16 cellular contexts compared by ENCODE assay signal in genomic region chr11:1231396-1232327, GRCh38. TPM values are rescaled to one million over a fixed set of nuclear protein-coding genes. Genes with fewer than 3 reads are reported as not detected.
DNase-seq lines count a peak whose midpoint lies in the region; ATAC-seq lines count a peak whose summit lies in the region.
"Had no signal": no experiment of that assay in that cellular context is flagged by ENCODE, and none has a peak within 500 bp of the region (broad histone marks: within the 10 kb centered on the region; RNA-seq: fewer than 3 reads in every experiment).

No MANE protein-coding gene starts in this region.

- H3K9me3 ChIP-seq in neuronal stem cell (replicated peaks in 1 of 2; ENCODE audit: control insufficient read depth in 2 of 2, insufficient read depth in 1 of 2, low read depth in 1 of 2, low read length in 2 of 2): no peaks in the 10 kb centered on the region

- H2AFZ ChIP-seq in neuronal stem cell (ENCODE audit: low read length): no peak overlapping the region

- no peak overlapping the region for H2BK120ac ChIP-seq in neuronal stem cell (ENCODE audit: low read depth, low read length)

- H3K4me3 ChIP-seq in neuronal stem cell (ENCODE audit: low read length in 2 of 2): no peak overlapping the region
- H3K4me3 ChIP-seq: lung had no signal

- H3K14ac ChIP-seq in neuronal stem cell (ENCODE audit: low read length): peak overlapping the region; percentile 38

- H3K36me3 ChIP-seq in neuronal stem cell (replicated peaks in 1 of 2; ENCODE audit: control insufficient read depth in 2 of 2, insufficient read depth in 2 of 2, low read length in 2 of 2): no peaks in the 10 kb centered on the region

- no peaks in the 10 kb centered on the region for H3K4me1 ChIP-seq in neuronal stem cell (ENCODE audit: control insufficient read depth in 2 of 2, insufficient read depth in 1 of 2, low read depth in 1 of 2, low read length in 2 of 2)

- no CpG with 5 or more reads among the region's 31 CpGs for WGBS in neuronal stem cell (ENCODE audit: extremely low coverage in 2 of 2, insufficient read length in 2 of 2, insufficient replicate concordance in 1 of 2), 2 donors

- DNase-seq in COR-L47 (lab: John Stamatoyannopoulos, UW): peak; percentile 58
- peak; percentile 0 for DNase-seq in ELF-1 (ENCODE audit: low read depth, low spot score)
- peak; percentile 43 for DNase-seq in ecto neural progenitor cell (ENCODE audit: low spot score)
- no peak for DNase-seq in neuronal stem cell (ENCODE audit: low spot score)
- DNase-seq in activated naive CD8-positive, alpha-beta T cell treated with anti-CD3 and anti-CD28 coated beads, Interleukin-2, amount 50 U/mL, for 24 hours: no peak
- no peak for DNase-seq in SW 1271 (lab: John Stamatoyannopoulos, UW)
- DNase-seq in OCI-M2 (lab: John Stamatoyannopoulos, UW; ENCODE audit: unreplicated experiment): no peak
- DNase-seq: activated CD4-positive, alpha-beta T cell treated with anti-CD3 and anti-CD28 coated beads, Interleukin-2, amount 10 ng/mL, durations not matched to agents 24 days and 14 days; activated naive CD8-positive, alpha-beta T cell treated with anti-CD3 and anti-CD28 coated beads, Interleukin-2, amount 10 ng/mL, durations not matched to agents 7 days and 5 days; activated T-cell treated with anti-CD3 and anti-CD28 coated beads for 4 hours; NCI-H2171 treated with DMSO at 0.1 percent for 48 hours; retina; stimulated activated CD4-positive, alpha-beta T cell treated with anti-CD3 and anti-CD28 coated beads, Interleukin-1b, Interleukin-23, amount 100 ng/mL, for 48 hours; T1000 had no signal

- H2BK15ac ChIP-seq in neuronal stem cell (ENCODE audit: low read length): peak overlapping the region; percentile 67

- ATAC-seq in activated naive CD8-positive, alpha-beta T cell treated with anti-CD3 and anti-CD28 coated beads, Interleukin-2, amount 50 U/mL, for 24 hours: no peak
- ATAC-seq: naive thymus-derived CD8-positive, alpha-beta T cell had no signal

- no peak overlapping the region for H4K91ac ChIP-seq in neuronal stem cell (ENCODE audit: low read depth, low read length, poor library complexity)

- H3K23ac ChIP-seq in neuronal stem cell (ENCODE audit: low read depth, low read length, poor library complexity): peak overlapping the region; percentile 43

- peak overlapping the region; percentile 21 for H3K9ac ChIP-seq in neuronal stem cell (ENCODE audit: low read depth, low read length, poor library complexity)

- H3K4me3 Mint-ChIP-seq in activated naive CD8-positive, alpha-beta T cell treated with anti-CD3 and anti-CD28 coated beads, Interleukin-2, amount 50 U/mL, for 24 hours: no peak overlapping the region
- H3K4me3 Mint-ChIP-seq: activated CD4-positive, alpha-beta T cell treated with anti-CD3 and anti-CD28 coated beads, Interleukin-2, amount 10 ng/mL, durations not matched to agents 24 days and 14 days; activated naive CD8-positive, alpha-beta T cell treated with anti-CD3 and anti-CD28 coated beads, Interleukin-2, amount 10 ng/mL, durations not matched to agents 7 days and 5 days; naive thymus-derived CD8-positive, alpha-beta T cell had no signal

- no peaks in the 10 kb centered on the region for H3K4me1 Mint-ChIP-seq in activated naive CD8-positive, alpha-beta T cell treated with anti-CD3 and anti-CD28 coated beads, Interleukin-2, amount 50 U/mL, for 24 hours
- H3K4me1 Mint-ChIP-seq: activated CD4-positive, alpha-beta T cell treated with anti-CD3 and anti-CD28 coated beads, Interleukin-2, amount 10 ng/mL, durations not matched to agents 24 days and 14 days; activated naive CD8-positive, alpha-beta T cell treated with anti-CD3 and anti-CD28 coated beads, Interleukin-2, amount 10 ng/mL, durations not matched to agents 7 days and 5 days; naive thymus-derived CD8-positive, alpha-beta T cell had no signal

- peak overlapping the region; percentile 75 for H2AK5ac ChIP-seq in neuronal stem cell (ENCODE audit: low read depth, low read length)

- H2BK5ac ChIP-seq in neuronal stem cell (ENCODE audit: low read length): no peak overlapping the region

- H3K27me3 ChIP-seq in neuronal stem cell (ENCODE audit: control insufficient read depth in 3 of 3, insufficient read depth in 3 of 3, low read depth in 1 of 3, low read length in 3 of 3): peaks cover 0 to 3% (median 0%) of the 10 kb centered on the region in 3 experiments

- H3K18ac ChIP-seq in neuronal stem cell (ENCODE audit: low read length): no peak overlapping the region

- no peak overlapping the region for H2BK12ac ChIP-seq in neuronal stem cell (ENCODE audit: low read length)

- H3K27me3 Mint-ChIP-seq in activated naive CD8-positive, alpha-beta T cell treated with anti-CD3 and anti-CD28 coated beads, Interleukin-2, amount 50 U/mL, for 24 hours: no peaks in the 10 kb centered on the region
- H3K27me3 Mint-ChIP-seq: activated CD4-positive, alpha-beta T cell treated with anti-CD3 and anti-CD28 coated beads, Interleukin-2, amount 10 ng/mL, durations not matched to agents 24 days and 14 days; activated naive CD8-positive, alpha-beta T cell treated with anti-CD3 and anti-CD28 coated beads, Interleukin-2, amount 10 ng/mL, durations not matched to agents 7 days and 5 days had no signal

- no peak overlapping the region for H3K4me2 ChIP-seq in neuronal stem cell (ENCODE audit: insufficient read depth, low read length, poor library complexity, severe bottlenecking)

- H3K9me3 Mint-ChIP-seq in activated naive CD8-positive, alpha-beta T cell treated with anti-CD3 and anti-CD28 coated beads, Interleukin-2, amount 50 U/mL, for 24 hours: no peaks in the 10 kb centered on the region
- H3K9me3 Mint-ChIP-seq: activated CD4-positive, alpha-beta T cell treated with anti-CD3 and anti-CD28 coated beads, Interleukin-2, amount 10 ng/mL, durations not matched to agents 24 days and 14 days; activated naive CD8-positive, alpha-beta T cell treated with anti-CD3 and anti-CD28 coated beads, Interleukin-2, amount 10 ng/mL, durations not matched to agents 7 days and 5 days; naive thymus-derived CD8-positive, alpha-beta T cell had no signal

- H3K36me3 Mint-ChIP-seq in activated naive CD8-positive, alpha-beta T cell treated with anti-CD3 and anti-CD28 coated beads, Interleukin-2, amount 50 U/mL, for 24 hours (ENCODE audit: low read depth): no peaks in the 10 kb centered on the region
- H3K36me3 Mint-ChIP-seq: activated naive CD8-positive, alpha-beta T cell treated with anti-CD3 and anti-CD28 coated beads, Interleukin-2, amount 10 ng/mL, durations not matched to agents 7 days and 5 days; naive thymus-derived CD8-positive, alpha-beta T cell had no signal

- H3K27ac Mint-ChIP-seq in activated naive CD8-positive, alpha-beta T cell treated with anti-CD3 and anti-CD28 coated beads, Interleukin-2, amount 50 U/mL, for 24 hours: no peak overlapping the region
- H3K27ac Mint-ChIP-seq: activated CD4-positive, alpha-beta T cell treated with anti-CD3 and anti-CD28 coated beads, Interleukin-2, amount 10 ng/mL, durations not matched to agents 24 days and 14 days; activated naive CD8-positive, alpha-beta T cell treated with anti-CD3 and anti-CD28 coated beads, Interleukin-2, amount 10 ng/mL, durations not matched to agents 7 days and 5 days; naive thymus-derived CD8-positive, alpha-beta T cell had no signal

- no peak overlapping the region for H4K8ac ChIP-seq in neuronal stem cell (ENCODE audit: low read depth, low read length)

- H3K27ac ChIP-seq in neuronal stem cell (replicated peaks; ENCODE audit: low read length): no peak overlapping the region

- H3K4ac ChIP-seq in neuronal stem cell (ENCODE audit: low read length): no peak overlapping the region

- H3K79me1 ChIP-seq in neuronal stem cell (ENCODE audit: low read depth, low read length): no peaks in the 10 kb centered on the region

RNA-seq across cellular contexts. Expression of gene MUC5B, which starts 8.8 kb away (rescaled TPM):
- 0.01 TPM for polyA plus RNA-seq in neuronal stem cell (2013, experiment 1 of 2)
- polyA plus RNA-seq in neuronal stem cell (2013, experiment 2 of 2): under 0.01 TPM
- polyA plus RNA-seq: naive thymus-derived CD8-positive, alpha-beta T cell had no signal

Comparison
In these comparisons a context has a peak if more than half of its experiments do, and no peak if none do; other contexts are left out.
1. DNase-seq: peak in COR-L47 (single experiment), ELF-1 (single experiment) and ecto neural progenitor cell (single experiment); none in neuronal stem cell (single experiment), activated naive CD8-positive, alpha-beta T cell treated with anti-CD3 and anti-CD28 coated beads, Interleukin-2, amount 50 U/mL, for 24 hours (single experiment), SW 1271 (0 of 2) and OCI-M2 (single experiment).